In the genomic region with DNA sequence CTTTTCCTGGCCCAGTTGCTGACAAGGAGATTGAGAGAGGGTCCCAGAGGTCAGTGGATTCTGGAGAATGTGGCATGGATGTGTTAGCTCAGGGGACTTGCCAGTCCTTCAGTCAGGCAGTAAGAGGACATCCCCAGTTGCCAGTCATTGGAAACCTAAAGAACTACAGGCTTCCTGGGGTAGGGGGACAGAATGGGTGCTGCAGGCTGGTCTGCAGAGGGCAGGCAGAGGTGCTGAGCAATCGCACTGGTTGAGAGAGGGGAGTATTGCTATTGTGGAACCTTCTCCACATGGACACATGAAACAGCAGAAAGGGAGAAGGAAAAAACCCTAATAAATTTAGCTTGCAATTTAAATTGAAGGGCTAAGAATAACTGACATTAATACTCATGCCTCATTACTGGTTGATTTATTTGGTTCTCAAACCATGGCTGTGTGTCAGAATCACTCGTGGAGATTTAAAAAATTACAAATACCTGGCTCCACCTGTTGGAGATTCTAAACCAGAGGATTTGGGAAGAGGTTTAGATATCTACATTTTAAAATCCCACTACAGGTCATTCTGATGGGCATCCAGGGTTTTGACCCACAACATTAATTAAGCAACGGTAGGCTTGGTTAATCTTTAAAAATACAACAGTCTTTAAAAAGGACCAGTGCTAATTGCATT, we compare ENCODE assay signal across 12 cellular contexts.
"Had no signal": no experiment of that assay in that cellular context is flagged by ENCODE, and none has a peak within 500 bp of the region (broad histone marks: within the 10 kb centered on the region; RNA-seq: fewer than 3 reads in every experiment).

No MANE protein-coding gene starts in this region.

- H3K4me1 Mint-ChIP-seq: neural crest cell had no signal

- H3K36me3 ChIP-seq: ascending aorta, esophagus muscularis mucosa, tibial nerve had no signal

- H3K27me3 ChIP-seq: ascending aorta, dorsolateral prefrontal cortex, esophagus muscularis mucosa, tibial nerve had no signal

- H3K79me2 ChIP-seq: parathyroid adenoma had no signal

- FAIRE-seq: small intestine had no signal

- DNase-seq: activated CD4-positive, alpha-beta T cell treated with anti-CD3 and anti-CD28 coated beads for 4 hours; activated naive CD4-positive, alpha-beta T cell; activated naive CD8-positive, alpha-beta T cell treated with anti-CD3 and anti-CD28 coated beads, Interleukin-2, amount 50 U/mL, for 24 hours; dorsolateral prefrontal cortex; small intestine; T-helper 2 cell had no signal

- H3K27ac ChIP-seq: ascending aorta, dorsolateral prefrontal cortex, esophagus muscularis mucosa, parathyroid adenoma, tibial nerve had no signal

- H3K4me3 ChIP-seq: ascending aorta, dorsolateral prefrontal cortex, esophagus muscularis mucosa, tibial nerve had no signal

- H3K27me3 Mint-ChIP-seq: activated naive CD8-positive, alpha-beta T cell treated with anti-CD3 and anti-CD28 coated beads, Interleukin-2, amount 50 U/mL, for 24 hours had no signal

- H2AFZ ChIP-seq: parathyroid adenoma had no signal

- H3K9me3 ChIP-seq: ascending aorta, esophagus muscularis mucosa, tibial nerve had no signal

- ATAC-seq: activated naive CD8-positive, alpha-beta T cell treated with anti-CD3 and anti-CD28 coated beads, Interleukin-2, amount 50 U/mL, for 24 hours had no signal

- H3K4me3 Mint-ChIP-seq: activated naive CD8-positive, alpha-beta T cell treated with anti-CD3 and anti-CD28 coated beads, Interleukin-2, amount 50 U/mL, for 24 hours; activated T-helper 1 cell treated with anti-CD3 and anti-CD28 coated beads, Interleukin-12 subunit alpha, Interleukin-12 subunit beta, Interleukin-2, Interleukin-4 antibody, amounts not matched to agents 30 ng/mL and 10 ng/mL and 1 ng/mL, durations not matched to agents 14 hours and 24 hours and 36 hours; neural crest cell had no signal

- H3K27ac Mint-ChIP-seq: activated naive CD8-positive, alpha-beta T cell treated with anti-CD3 and anti-CD28 coated beads, Interleukin-2, amount 50 U/mL, for 24 hours; activated T-helper 1 cell treated with anti-CD3 and anti-CD28 coated beads, Interleukin-12 subunit alpha, Interleukin-12 subunit beta, Interleukin-2, Interleukin-4 antibody, amounts not matched to agents 30 ng/mL and 10 ng/mL and 1 ng/mL, durations not matched to agents 14 hours and 24 hours and 36 hours had no signal

- H3K9ac ChIP-seq: parathyroid adenoma had no signal
